Comparison of ENCODE assay signal across 8 cellular contexts in genomic region chr6:75206338-75207210, GRCh38. TPM values are rescaled to one million over a fixed set of nuclear protein-coding genes. Genes with fewer than 3 reads are reported as not detected.
DNase-seq lines count a peak whose midpoint lies in the region; ATAC-seq and TF ChIP-seq lines count a peak whose summit lies in the region.

No MANE protein-coding gene starts in this region.

- no peaks in the 10 kb centered on the region for H3K9me3 ChIP-seq in mammary epithelial cell (replicated peaks; ENCODE audit: insufficient read depth, low read length)

- no peaks in the 10 kb centered on the region for H3K36me3 Mint-ChIP-seq in activated naive CD4-positive, alpha-beta T cell treated with anti-CD3 and anti-CD28 coated beads, Interleukin-2, amount 50 U/mL, for 24 hours
- H3K36me3 Mint-ChIP-seq in activated naive CD4-positive, alpha-beta T cell treated with anti-CD3 and anti-CD28 coated beads, Interleukin-2, amount 10 ng/mL, durations not matched to agents 7 days and 5 days: peaks cover 5% of the 10 kb centered on the region
- H3K36me3 Mint-ChIP-seq in type B pancreatic cell: no peaks in the 10 kb centered on the region

- ATAC-seq in HG03025 (IDR thresholded peaks at IDR 0.05; ENCODE audit: low FRiP score, unreplicated experiment): no peak

- no peak overlapping the region for H3K27ac Mint-ChIP-seq in activated naive CD4-positive, alpha-beta T cell treated with anti-CD3 and anti-CD28 coated beads, Interleukin-2, amount 50 U/mL, for 24 hours
- H3K27ac Mint-ChIP-seq in activated naive CD4-positive, alpha-beta T cell treated with anti-CD3 and anti-CD28 coated beads, Interleukin-2, amount 10 ng/mL, durations not matched to agents 7 days and 5 days: no peak overlapping the region
- H3K27ac Mint-ChIP-seq in type B pancreatic cell: no peak overlapping the region

- H3K9me3 Mint-ChIP-seq in activated naive CD4-positive, alpha-beta T cell treated with anti-CD3 and anti-CD28 coated beads, Interleukin-2, amount 50 U/mL, for 24 hours: no peaks in the 10 kb centered on the region
- no peaks in the 10 kb centered on the region for H3K9me3 Mint-ChIP-seq in activated naive CD4-positive, alpha-beta T cell treated with anti-CD3 and anti-CD28 coated beads, Interleukin-2, amount 10 ng/mL, durations not matched to agents 7 days and 5 days
- no peaks in the 10 kb centered on the region for H3K9me3 Mint-ChIP-seq in type B pancreatic cell

- H3K9ac ChIP-seq in mammary epithelial cell (ENCODE audit: insufficient read depth, low read length): no peak overlapping the region

- DNase-seq in activated naive CD4-positive, alpha-beta T cell treated with anti-CD3 and anti-CD28 coated beads, Interleukin-2, amount 10 ng/mL, durations not matched to agents 7 days and 5 days: no peak
- DNase-seq in mammary epithelial cell: no peak
- DNase-seq in lower leg skin (ENCODE audit: low spot score in 2 of 2): peak in 1 of 2 donors; percentile 90
- no peak for DNase-seq in type B pancreatic cell (ENCODE audit: extremely low spot score, unreplicated experiment)
- no peak for DNase-seq in NCI-H1930 (lab: John Stamatoyannopoulos, UW)
- no peak for DNase-seq in stimulated activated naive CD4-positive, alpha-beta T cell treated with Interleukin-2 at 50 U/mL for 16 hours (lab: John Stamatoyannopoulos, UW)

- dilution Hi-C loops in mammary epithelial cell (cut with HindIII; ENCODE audit: low sequenced_read_pairs): loop anchor here (25.0 kb wide), 1 partner anchor 1344 kb away; no protein-coding TSS in a partner anchor

- H3K79me2 ChIP-seq in mammary epithelial cell (ENCODE audit: insufficient read depth, low read length): peaks cover 41% of the 10 kb centered on the region

- peak overlapping the region; percentile 52 for H3K4me3 Mint-ChIP-seq in activated naive CD4-positive, alpha-beta T cell treated with anti-CD3 and anti-CD28 coated beads, Interleukin-2, amount 50 U/mL, for 24 hours
- no peak overlapping the region for H3K4me3 Mint-ChIP-seq in activated naive CD4-positive, alpha-beta T cell treated with anti-CD3 and anti-CD28 coated beads, Interleukin-2, amount 10 ng/mL, durations not matched to agents 7 days and 5 days
- H3K4me3 Mint-ChIP-seq in type B pancreatic cell: peak overlapping the region; percentile 92

- H3K36me3 ChIP-seq in mammary epithelial cell (ENCODE audit: insufficient read depth, low read length): peaks cover 4% of the 10 kb centered on the region

- CTCF ChIA-PET in activated naive CD4-positive, alpha-beta T cell treated with anti-CD3 and anti-CD28 coated beads, Interleukin-2, amount 10 ng/mL, durations not matched to agents 7 days and 5 days (lab: Charles Lee): interaction anchor here (1.0 to 6.7 kb wide), 3 partner anchors 11 to 1114 kb away, joined by 3 to 42 read pairs (median 4); no protein-coding TSS in a partner anchor
- CTCF ChIA-PET in mammary epithelial cell (lab: Charles Lee; ENCODE audit: low non-redundant PET): interaction anchor here (0.7 to 0.8 kb wide), 2 partner anchors 77 to 351 kb away, joined by 3 to 4 read pairs; no protein-coding TSS in a partner anchor

- H2AFZ ChIP-seq in mammary epithelial cell (ENCODE audit: low read depth, low read length): peak overlapping the region; percentile 89

- 45% methylated on average over 16 of the region's 37 CpGs for WGBS in mammary epithelial cell (ENCODE audit: low coverage, missing lambda C conversion rate)
- WGBS in lower leg skin, 2 donors: 18 to 20% methylated on average over 37 of the region's 37 CpGs

- H3K27me3 ChIP-seq in mammary epithelial cell (ENCODE audit: insufficient read depth, low read length): no peaks in the 10 kb centered on the region

- H3K4me1 ChIP-seq in mammary epithelial cell (ENCODE audit: insufficient read depth, low read length): peaks cover 17% of the 10 kb centered on the region

- BruUV-seq in mammary epithelial cell (replicated peaks; lab: Mats Ljungman, UMichigan): TSS peak; percentile 50

- H3K27me3 Mint-ChIP-seq in activated naive CD4-positive, alpha-beta T cell treated with anti-CD3 and anti-CD28 coated beads, Interleukin-2, amount 50 U/mL, for 24 hours: peaks cover 66% of the 10 kb centered on the region
- peaks cover 82% of the 10 kb centered on the region for H3K27me3 Mint-ChIP-seq in activated naive CD4-positive, alpha-beta T cell treated with anti-CD3 and anti-CD28 coated beads, Interleukin-2, amount 10 ng/mL, durations not matched to agents 7 days and 5 days
- H3K27me3 Mint-ChIP-seq in type B pancreatic cell: peaks cover 85% of the 10 kb centered on the region

- in situ Hi-C loops in mammary epithelial cell (cut with MboI; ENCODE audit: low sequenced_read_pairs in 2 of 2): loop anchor here (10.0 to 25.0 kb wide), 5 partner anchors 312 to 1219 kb away; no protein-coding TSS in a partner anchor

- H3K27ac ChIP-seq in mammary epithelial cell (ENCODE audit: insufficient read depth, low read depth, low read length): peak overlapping the region; percentile 30

- intact Hi-C loops in mammary epithelial cell (cut with micrococcal nuclease): loop anchor here (1.0 to 10.0 kb wide), 8 partner anchors 74 to 1684 kb away; partner anchors contain the start of gene EEF1A1
- intact Hi-C loops in lower leg skin (cut with DNase I; ENCODE audit: low total_unique reads): loop anchor here (5.0 to 10.0 kb wide), 3 partner anchors 792 to 1469 kb away; no protein-coding TSS in a partner anchor

- peak overlapping the region; percentile 37 to 86 (median 81) for H3K4me3 ChIP-seq in mammary epithelial cell (replicated peaks in 1 of 3; ENCODE audit: insufficient read depth in 1 of 3, low read depth in 2 of 3, low read length in 3 of 3)
- H3K4me3 ChIP-seq in lower leg skin (ENCODE audit: low read depth, poor library complexity, severe bottlenecking): peak overlapping the region; percentile 55

- H3K4me2 ChIP-seq in mammary epithelial cell (ENCODE audit: insufficient read depth, low read depth, low read length): peak overlapping the region; percentile 82

- peaks cover 66% of the 10 kb centered on the region for H3K4me1 Mint-ChIP-seq in activated naive CD4-positive, alpha-beta T cell treated with anti-CD3 and anti-CD28 coated beads, Interleukin-2, amount 50 U/mL, for 24 hours
- H3K4me1 Mint-ChIP-seq in activated naive CD4-positive, alpha-beta T cell treated with anti-CD3 and anti-CD28 coated beads, Interleukin-2, amount 10 ng/mL, durations not matched to agents 7 days and 5 days: peaks cover 56% of the 10 kb centered on the region
- H3K4me1 Mint-ChIP-seq in type B pancreatic cell (ENCODE audit: unreplicated experiment): peaks cover 48% of the 10 kb centered on the region

- TF ChIP-seq CTCF in mammary epithelial cell (conservative IDR thresholded peaks at IDR 0.05 in 1 of 2, IDR thresholded peaks at IDR 0.05 in 1 of 2; ENCODE audit: extremely low read depth in 1 of 2, insufficient read depth in 1 of 2, low read depth in 1 of 2, low read length in 2 of 2): no peak
- no peak for TF ChIP-seq CTCF in lower leg skin (IDR thresholded peaks at IDR 0.05)
- TF ChIP-seq CTCF in type B pancreatic cell (conservative IDR thresholded peaks at IDR 0.05): no peak

- TF ChIP-seq POLR2A in lower leg skin (IDR thresholded peaks at IDR 0.05): no peak

- no peaks in the 10 kb centered on the region for H4K20me1 ChIP-seq in mammary epithelial cell (ENCODE audit: insufficient read depth, low read length)

RNA-seq across cellular contexts. Expression of gene COL12A1, which starts 0.7 kb away (rescaled TPM):
- 100 to 1,000 TPM; 174 to 263 TPM for total RNA-seq in mammary epithelial cell
- polyA plus RNA-seq in mammary epithelial cell: 132 TPM
- 250 TPM for polyA minus RNA-seq in mammary epithelial cell
- total RNA-seq in lower leg skin: 100 to 1,000 TPM in 1 of 4 donors, 10 to 100 TPM in 3; 42.2 to 132 (median 55.0) TPM
- total RNA-seq in type B pancreatic cell (ENCODE audit: low replicate concordance): 6.9 and 21.5 TPM in 2 replicates

RNA-seq across cellular contexts. Expression of gene COX7A2, which starts 37.0 kb away (rescaled TPM):
- total RNA-seq in mammary epithelial cell (100 to 1,000 TPM in 1 of 2 donors, 10 to 100 TPM in 1; 73.3 to 370 TPM), lower leg skin (100 to 1,000 TPM in 3 of 4 donors, 10 to 100 TPM in 1; 90.2 to 517 (median 146) TPM), type B pancreatic cell (ENCODE audit: low replicate concordance) (370 and 456 TPM in 2 replicates)
- 146 TPM for polyA plus RNA-seq in mammary epithelial cell
- 245 TPM for polyA minus RNA-seq in mammary epithelial cell
